2 cellular contexts compared by ENCODE assay signal in genomic region chr4:118749347-118749988, GRCh38.
TF ChIP-seq lines count a peak whose summit lies in the region.

No MANE protein-coding gene starts in this region.

TF ChIP-seq in SK-N-SH, 30 proteins besides CTCF, POLR2A, EP300 and RAD21 (continued from another document):
- TF ChIP-seq REST (IDR thresholded peaks at IDR 0.05; ENCODE audit: low read depth, low read length) (no peak), USF2 (IDR thresholded peaks at IDR 0.05; ENCODE audit: borderline replicate concordance, low read depth, low read length) (no peak), RCOR1 (IDR thresholded peaks at IDR 0.05; ENCODE audit: low read length) (0 out of 2 replicates have a peak, but pooled peaks have one; percentile 13), YY1 (IDR thresholded peaks at IDR 0.05; ENCODE audit: low read depth) (no peak), IRF3 (IDR thresholded peaks at IDR 0.05; ENCODE audit: low read depth, low read length) (no peak), TEAD4 (IDR thresholded peaks at IDR 0.05; ENCODE audit: borderline replicate concordance, insufficient read depth) (no peak), RXRA (IDR thresholded peaks at IDR 0.05; ENCODE audit: borderline replicate concordance, low read depth) (no peak), MEF2A (IDR thresholded peaks at IDR 0.05; ENCODE audit: borderline replicate concordance, low read depth) (no peak), SMC3 (IDR thresholded peaks at IDR 0.05; ENCODE audit: low read depth, low read length) (no peak), FOXJ3 (CRISPR knock-in tag; IDR thresholded peaks at IDR 0.05) (0 out of 2 replicates have a peak, but pooled peaks have one; percentile 24), FOSL2 (IDR thresholded peaks at IDR 0.05; ENCODE audit: borderline replicate concordance, low read depth) (no peak)

TF ChIP-seq in SK-N-SH treated with all-trans-retinoic acid at 6 μM for 48 hours, 23 proteins besides CTCF, POLR2A, EP300 and RAD21 (continued from another document):
- no peak for TF ChIP-seq TSHZ2 (CRISPR knock-in tag; IDR thresholded peaks at IDR 0.05)
- no peak for TF ChIP-seq TCF4 (CRISPR knock-in tag; IDR thresholded peaks at IDR 0.05; ENCODE audit: borderline replicate concordance)
- no peak for TF ChIP-seq ZNF565 (CRISPR knock-in tag; conservative IDR thresholded peaks at IDR 0.05; ENCODE audit: low read depth)
- TF ChIP-seq CSDC2 (CRISPR knock-in tag; IDR thresholded peaks at IDR 0.05): no peak
- no peak for TF ChIP-seq CREB5 (CRISPR knock-in tag; IDR thresholded peaks at IDR 0.05; ENCODE audit: low read depth)
